Comparison of ENCODE assay signal across 8 cellular contexts in the genomic region with DNA sequence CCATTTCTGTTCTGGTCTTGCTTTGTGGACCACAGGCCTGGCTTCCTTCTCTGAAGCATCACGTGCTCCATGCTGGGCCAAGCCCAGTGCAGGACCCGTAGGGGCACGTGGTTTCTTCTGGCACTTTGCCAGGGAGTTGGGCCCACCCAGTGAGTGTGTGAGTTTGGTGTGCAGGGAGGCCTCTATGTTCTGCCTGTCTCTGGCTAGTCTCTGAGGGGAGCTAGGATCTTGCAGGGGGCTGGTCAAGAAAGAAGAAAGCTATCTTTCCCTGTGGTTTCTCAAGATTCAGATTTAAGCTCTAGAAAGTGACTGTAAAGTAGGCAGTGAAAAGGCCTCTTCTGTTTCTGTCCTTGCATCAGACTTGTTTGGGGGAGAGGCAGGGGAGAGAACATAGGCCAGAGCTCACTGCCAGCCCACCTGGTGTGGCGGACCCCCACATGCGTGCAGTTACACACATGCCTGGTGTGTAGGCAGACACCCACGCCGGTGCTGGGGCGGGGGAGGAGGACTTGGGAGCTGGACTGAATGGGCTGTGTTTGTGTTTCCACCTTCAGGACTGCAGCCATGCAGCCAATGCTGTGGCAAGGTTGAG. TPM values are rescaled to one million over a fixed set of nuclear protein-coding genes. Genes with fewer than 3 reads are reported as not detected.
DNase-seq lines count a peak whose midpoint lies in the region; ATAC-seq and TF ChIP-seq lines count a peak whose summit lies in the region.

No MANE protein-coding gene starts in this region.

- 26 to 40% methylated on average over 8 of the region's 8 CpGs for WGBS in lung, 2 donors
- WGBS in tibial nerve, 2 donors: 4 to 15% methylated on average over 8 of the region's 8 CpGs

- H3K27me3 ChIP-seq in breast epithelium (no peaks in the 10 kb centered on the region), lung (ENCODE audit: control insufficient read depth, insufficient read depth) (no peaks in the 10 kb centered on the region), tibial nerve (no peaks in the 10 kb centered on the region)

- H3K4me3 ChIP-seq in breast epithelium (peak overlapping the region in 1 of 3 donors; percentile 31), lung (no peak overlapping the region), tibial nerve (peak overlapping the region in 1 of 4 donors; percentile 22)

- H3K9me3 ChIP-seq in breast epithelium (no peaks in the 10 kb centered on the region), lung (ENCODE audit: control insufficient read depth in 2 of 2, insufficient read depth in 1 of 2, low read length in 1 of 2) (no peaks in the 10 kb centered on the region), tibial nerve (no peaks in the 10 kb centered on the region)

- H3K4me1 ChIP-seq in breast epithelium (peaks cover 12 to 46% of the 10 kb centered on the region in 2 donors), lung (ENCODE audit: control insufficient read depth in 2 of 2, insufficient read depth in 2 of 2, low read length in 2 of 2) (peaks cover 16 to 53% of the 10 kb centered on the region in 2 donors), tibial nerve (peaks cover 3 to 100% (median 95%) of the 10 kb centered on the region in 4 donors)

- intact Hi-C loops in breast epithelium (cut with DNase I; ENCODE audit: low total_unique reads): no loop called here

- TF ChIP-seq CTCF in breast epithelium (IDR thresholded peaks at IDR 0.05) (no peak), lung (IDR thresholded peaks at IDR 0.05; ENCODE audit: control extremely low read depth, extremely low read depth) (no peak), tibial nerve (IDR thresholded peaks at IDR 0.05) (no peak), GM20000 (IDR thresholded peaks at IDR 0.05; ENCODE audit: extremely low read depth, missing control alignments) (no peak)

- no peaks in the 10 kb centered on the region for H3K36me3 ChIP-seq in breast epithelium
- H3K36me3 ChIP-seq in lung (ENCODE audit: control insufficient read depth in 2 of 2, insufficient read depth in 2 of 2, low read length in 2 of 2): peaks cover 3 to 29% of the 10 kb centered on the region in 2 donors
- H3K36me3 ChIP-seq in tibial nerve: peaks cover 0 to 21% (median 0%) of the 10 kb centered on the region in 3 donors

- peak; percentile 45 for DNase-seq in COR-L47 (lab: John Stamatoyannopoulos, UW)
- DNase-seq in NCI-H82 (lab: John Stamatoyannopoulos, UW): peak; percentile 91
- DNase-seq in breast epithelium (ENCODE audit: low spot score in 2 of 2): no peak
- DNase-seq in lung (ENCODE audit: low spot score): peak; percentile 64
- peak; percentile 62 to 77 for DNase-seq in tibial nerve (ENCODE audit: low spot score in 2 of 2)
- DNase-seq in GM20000 (ENCODE audit: low spot score): no peak

- peak; percentile 19 to 85 for TF ChIP-seq EP300 in tibial nerve (IDR thresholded peaks at IDR 0.05)

- no peak for TF ChIP-seq POLR2A in breast epithelium (IDR thresholded peaks at IDR 0.05)
- TF ChIP-seq POLR2A in tibial nerve (IDR thresholded peaks at IDR 0.05): no peak

- ATAC-seq in lung (ENCODE audit: insufficient read depth, low FRiP score) (no peak), HG03280 (IDR thresholded peaks at IDR 0.05; ENCODE audit: unreplicated experiment) (no peak), HG03571 (IDR thresholded peaks at IDR 0.05; ENCODE audit: unreplicated experiment) (no peak)

- H3K27ac ChIP-seq in breast epithelium (peak overlapping the region; percentile 70 to 71), lung (ENCODE audit: low read depth in 1 of 2, low read length in 1 of 2) (peak overlapping the region in 1 of 2 donors; percentile 68), tibial nerve (peak overlapping the region; percentile 28 to 94 (median 83))

RNA-seq across cellular contexts. Expression of a gene that starts 11.8 kb away (rescaled TPM):
- total RNA-seq in breast epithelium (100 to 1,000 TPM in 1 of 3 donors, 10 to 100 TPM in 2; 88.7 to 145 (median 92.8) TPM), lung (100 to 1,000 TPM in 1 of 2 donors, 10 to 100 TPM in 1; 78.8 to 140 TPM), tibial nerve (100 to 1,000 TPM; 110 to 165 (median 137) TPM)
- 10 to 100 TPM; 65.5 to 85.1 TPM for polyA plus RNA-seq in lung

RNA-seq across cellular contexts. Expression of a gene that starts 28.2 kb away (rescaled TPM):
- 1,000 to 10,000 TPM; 1,871 to 2,586 (median 2,024) TPM for total RNA-seq in breast epithelium
- total RNA-seq in lung: 1,000 to 10,000 TPM in 1 of 2 donors, 100 to 1,000 TPM in 1; 989 to 1,269 TPM
- polyA plus RNA-seq in lung: 1,000 to 10,000 TPM; 2,276 to 4,467 TPM
- 1,000 to 10,000 TPM; 1,112 to 1,642 (median 1,331) TPM for total RNA-seq in tibial nerve

RNA-seq across cellular contexts. Expression of a gene that starts 56.6 kb away (rescaled TPM):
- total RNA-seq in breast epithelium: 10 to 100 TPM; 22.1 to 42.0 (median 28.2) TPM
- 10 to 100 TPM; 21.2 TPM for total RNA-seq in lung
- polyA plus RNA-seq in lung: 10 to 100 TPM; 20.1 to 21.4 TPM
- total RNA-seq in tibial nerve: 10 to 100 TPM; 19.0 to 43.3 (median 24.9) TPM

Comparison
In these comparisons a context has a peak if more than half of its experiments do, and no peak if none do; other contexts are left out.
1. DNase-seq: peak in COR-L47 (single experiment), NCI-H82 (single experiment), lung (single experiment) and tibial nerve (2 of 2); none in breast epithelium (0 of 2) and GM20000 (single experiment).